Comparison of ENCODE assay signal across 2 cellular contexts in genomic region chr15:84638103-84638502, GRCh38.
TF ChIP-seq lines count a peak whose summit lies in the region.

No MANE protein-coding gene starts in this region.

TF ChIP-seq in SK-N-SH treated with all-trans-retinoic acid at 6 μM for 48 hours, 23 proteins besides CTCF, POLR2A, EP300 and RAD21 (continued from another document):
- TF ChIP-seq, protein P1, sequence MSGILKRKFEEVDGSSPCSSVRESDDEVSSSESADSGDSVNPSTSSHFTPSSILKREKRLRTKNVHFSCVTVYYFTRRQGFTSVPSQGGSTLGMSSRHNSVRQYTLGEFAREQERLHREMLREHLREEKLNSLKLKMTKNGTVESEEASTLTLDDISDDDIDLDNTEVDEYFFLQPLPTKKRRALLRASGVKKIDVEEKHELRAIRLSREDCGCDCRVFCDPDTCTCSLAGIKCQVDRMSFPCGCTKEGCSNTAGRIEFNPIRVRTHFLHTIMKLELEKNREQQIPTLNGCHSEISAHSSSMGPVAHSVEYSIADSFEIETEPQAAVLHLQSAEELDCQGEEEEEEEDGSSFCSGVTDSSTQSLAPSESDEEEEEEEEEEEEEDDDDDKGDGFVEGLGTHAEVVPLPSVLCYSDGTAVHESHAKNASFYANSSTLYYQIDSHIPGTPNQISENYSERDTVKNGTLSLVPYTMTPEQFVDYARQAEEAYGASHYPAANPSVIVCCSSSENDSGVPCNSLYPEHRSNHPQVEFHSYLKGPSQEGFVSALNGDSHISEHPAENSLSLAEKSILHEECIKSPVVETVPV (CRISPR knock-in tag; IDR thresholded peaks at IDR 0.05): no peak
- no peak for TF ChIP-seq SNAI2 (CRISPR knock-in tag; IDR thresholded peaks at IDR 0.05)
- no peak for TF ChIP-seq TSHZ2 (CRISPR knock-in tag; IDR thresholded peaks at IDR 0.05)
- no peak for TF ChIP-seq TOX (CRISPR knock-in tag; IDR thresholded peaks at IDR 0.05; ENCODE audit: borderline replicate concordance)
- no peak for TF ChIP-seq ZNF8 (CRISPR knock-in tag; IDR thresholded peaks at IDR 0.05)
- TF ChIP-seq OSR1 (CRISPR knock-in tag; IDR thresholded peaks at IDR 0.05): no peak
- no peak for TF ChIP-seq PATZ1 (CRISPR knock-in tag; IDR thresholded peaks at IDR 0.05; ENCODE audit: borderline replicate concordance)
- no peak for TF ChIP-seq ZNF565 (CRISPR knock-in tag; conservative IDR thresholded peaks at IDR 0.05; ENCODE audit: low read depth)
- TF ChIP-seq ZNF70 (CRISPR knock-in tag; IDR thresholded peaks at IDR 0.05): no peak
- TF ChIP-seq POU6F1 (CRISPR knock-in tag; IDR thresholded peaks at IDR 0.05; ENCODE audit: borderline replicate concordance, low read depth): no peak
- TF ChIP-seq ARNTL (CRISPR knock-in tag; IDR thresholded peaks at IDR 0.05; ENCODE audit: borderline replicate concordance, low read depth): no peak
TF ChIP-seq in SK-N-SH treated with all-trans-retinoic acid at 6 μM for 48 hours: peak in this region for 0.

TF ChIP-seq in SK-N-SH, 30 proteins besides CTCF, POLR2A, EP300 and RAD21 (continued from another document):
- TF ChIP-seq SMC3 (IDR thresholded peaks at IDR 0.05; ENCODE audit: low read depth, low read length) (no peak), TCF12 (IDR thresholded peaks at IDR 0.05) (no peak), FOXM1 (IDR thresholded peaks at IDR 0.05; ENCODE audit: low read depth) (no peak), FOXJ3 (CRISPR knock-in tag; IDR thresholded peaks at IDR 0.05) (no peak), USF1 (IDR thresholded peaks at IDR 0.05; ENCODE audit: borderline replicate concordance, low read depth) (no peak), NRF1 (IDR thresholded peaks at IDR 0.05; ENCODE audit: low read depth, low read length) (no peak), FOSL2 (IDR thresholded peaks at IDR 0.05; ENCODE audit: borderline replicate concordance, low read depth) (no peak)
- TF ChIP-seq, protein P2, sequence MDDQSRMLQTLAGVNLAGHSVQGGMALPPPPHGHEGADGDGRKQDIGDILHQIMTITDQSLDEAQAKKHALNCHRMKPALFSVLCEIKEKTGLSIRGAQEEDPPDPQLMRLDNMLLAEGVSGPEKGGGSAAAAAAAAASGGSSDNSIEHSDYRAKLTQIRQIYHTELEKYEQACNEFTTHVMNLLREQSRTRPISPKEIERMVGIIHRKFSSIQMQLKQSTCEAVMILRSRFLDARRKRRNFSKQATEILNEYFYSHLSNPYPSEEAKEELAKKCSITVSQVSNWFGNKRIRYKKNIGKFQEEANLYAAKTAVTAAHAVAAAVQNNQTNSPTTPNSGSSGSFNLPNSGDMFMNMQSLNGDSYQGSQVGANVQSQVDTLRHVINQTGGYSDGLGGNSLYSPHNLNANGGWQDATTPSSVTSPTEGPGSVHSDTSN (IDR thresholded peaks at IDR 0.05): no peak
- TF ChIP-seq, protein P3, sequence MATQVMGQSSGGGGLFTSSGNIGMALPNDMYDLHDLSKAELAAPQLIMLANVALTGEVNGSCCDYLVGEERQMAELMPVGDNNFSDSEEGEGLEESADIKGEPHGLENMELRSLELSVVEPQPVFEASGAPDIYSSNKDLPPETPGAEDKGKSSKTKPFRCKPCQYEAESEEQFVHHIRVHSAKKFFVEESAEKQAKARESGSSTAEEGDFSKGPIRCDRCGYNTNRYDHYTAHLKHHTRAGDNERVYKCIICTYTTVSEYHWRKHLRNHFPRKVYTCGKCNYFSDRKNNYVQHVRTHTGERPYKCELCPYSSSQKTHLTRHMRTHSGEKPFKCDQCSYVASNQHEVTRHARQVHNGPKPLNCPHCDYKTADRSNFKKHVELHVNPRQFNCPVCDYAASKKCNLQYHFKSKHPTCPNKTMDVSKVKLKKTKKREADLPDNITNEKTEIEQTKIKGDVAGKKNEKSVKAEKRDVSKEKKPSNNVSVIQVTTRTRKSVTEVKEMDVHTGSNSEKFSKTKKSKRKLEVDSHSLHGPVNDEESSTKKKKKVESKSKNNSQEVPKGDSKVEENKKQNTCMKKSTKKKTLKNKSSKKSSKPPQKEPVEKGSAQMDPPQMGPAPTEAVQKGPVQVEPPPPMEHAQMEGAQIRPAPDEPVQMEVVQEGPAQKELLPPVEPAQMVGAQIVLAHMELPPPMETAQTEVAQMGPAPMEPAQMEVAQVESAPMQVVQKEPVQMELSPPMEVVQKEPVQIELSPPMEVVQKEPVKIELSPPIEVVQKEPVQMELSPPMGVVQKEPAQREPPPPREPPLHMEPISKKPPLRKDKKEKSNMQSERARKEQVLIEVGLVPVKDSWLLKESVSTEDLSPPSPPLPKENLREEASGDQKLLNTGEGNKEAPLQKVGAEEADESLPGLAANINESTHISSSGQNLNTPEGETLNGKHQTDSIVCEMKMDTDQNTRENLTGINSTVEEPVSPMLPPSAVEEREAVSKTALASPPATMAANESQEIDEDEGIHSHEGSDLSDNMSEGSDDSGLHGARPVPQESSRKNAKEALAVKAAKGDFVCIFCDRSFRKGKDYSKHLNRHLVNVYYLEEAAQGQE (IDR thresholded peaks at IDR 0.05; ENCODE audit: low read depth, low read length): no peak
